Comparison of ENCODE assay signal across 17 cellular contexts in genomic region chr6:30711758-30712380, GRCh38. TPM values are rescaled to one million over a fixed set of nuclear protein-coding genes. Genes with fewer than 3 reads are reported as not detected.
DNase-seq lines count a peak whose midpoint lies in the region; ATAC-seq and TF ChIP-seq lines count a peak whose summit lies in the region.
"Had no signal": no experiment of that assay in that cellular context is flagged by ENCODE, and none has a peak within 500 bp of the region (broad histone marks: within the 10 kb centered on the region; RNA-seq: fewer than 3 reads in every experiment).

No MANE protein-coding gene starts in this region.

- H3K9ac ChIP-seq in BLaER1: peak overlapping the region; percentile 38; the same call in 1 of the 2 replicates

- H3K27ac Mint-ChIP-seq in dendritic cell treated with granulocyte-macrophage colony-stimulating factor and Interleukin-4, amounts not matched to agents 40 ng/mL and 50 ng/mL, for 4 days: peak overlapping the region; percentile 19
- H3K27ac Mint-ChIP-seq: nephron had no signal

- no peaks in the 10 kb centered on the region for H4K20me1 ChIP-seq in BLaER1

- peaks cover 56% of the 10 kb centered on the region for H3K4me1 ChIP-seq in BLaER1
- H3K4me1 ChIP-seq in uterus: no peaks in the 10 kb centered on the region

- no peaks in the 10 kb centered on the region for H3K27me3 ChIP-seq in BLaER1
- H3K27me3 ChIP-seq in uterus: no peaks in the 10 kb centered on the region
- H3K27me3 ChIP-seq: tibial nerve had no signal

- H3K4me1 Mint-ChIP-seq in dendritic cell treated with granulocyte-macrophage colony-stimulating factor and Interleukin-4, amounts not matched to agents 40 ng/mL and 50 ng/mL, for 4 days (ENCODE audit: low read depth): peaks cover 33% of the 10 kb centered on the region

- H3K27me3 Mint-ChIP-seq in dendritic cell treated with granulocyte-macrophage colony-stimulating factor and Interleukin-4, amounts not matched to agents 40 ng/mL and 50 ng/mL, for 4 days: no peaks in the 10 kb centered on the region

- ATAC-seq in GM21619 (IDR thresholded peaks at IDR 0.05; ENCODE audit: unreplicated experiment): no peak

- H3K36me3 Mint-ChIP-seq in dendritic cell treated with granulocyte-macrophage colony-stimulating factor and Interleukin-4, amounts not matched to agents 40 ng/mL and 50 ng/mL, for 4 days (ENCODE audit: low read depth): peaks cover 73% of the 10 kb centered on the region

- peak overlapping the region; percentile 59 for H3K4me2 ChIP-seq in BLaER1

- no peak overlapping the region for H3K4me3 ChIP-seq in BLaER1
- H3K4me3 ChIP-seq in uterus: no peak overlapping the region
- H3K4me3 ChIP-seq: SK-N-MC, tibial nerve had no signal

- H3K27ac ChIP-seq in BLaER1 (peak overlapping the region; percentile 69), KOPT-K1 (ENCODE audit: low read depth, low read length, poor library complexity, severe bottlenecking) (peak overlapping the region; percentile 85), uterus (no peak overlapping the region)
- H3K27ac ChIP-seq: HL-60, SK-N-MC, tibial nerve, VCaP had no signal

- no peak overlapping the region for H3K4me3 Mint-ChIP-seq in dendritic cell treated with granulocyte-macrophage colony-stimulating factor and Interleukin-4, amounts not matched to agents 40 ng/mL and 50 ng/mL, for 4 days
- H3K4me3 Mint-ChIP-seq: nephron had no signal

- intact Hi-C loops in dendritic cell treated with granulocyte-macrophage colony-stimulating factor and Interleukin-4, amounts not matched to agents 40 ng/mL and 50 ng/mL, for 4 days (cut with micrococcal nuclease): no loop called here
- intact Hi-C loops in uterus (cut with DNase I; ENCODE audit: low total_unique reads): no loop called here

- TF ChIP-seq POLR2A in uterus (IDR thresholded peaks at IDR 0.05): no peak

- H3K36me3 ChIP-seq in BLaER1 (peaks cover 85% of the 10 kb centered on the region), KOPT-K1 (ENCODE audit: insufficient read depth, low read length) (peaks cover 78% of the 10 kb centered on the region), uterus (no peaks in the 10 kb centered on the region)

- H3K9me3 ChIP-seq in BLaER1: no peaks in the 10 kb centered on the region
- no peaks in the 10 kb centered on the region for H3K9me3 ChIP-seq in KOPT-K1 (ENCODE audit: insufficient read depth, low read length, poor library complexity, severe bottlenecking)
- no peaks in the 10 kb centered on the region for H3K9me3 ChIP-seq in uterus
- H3K9me3 ChIP-seq: tibial nerve had no signal

- no peak for DNase-seq in hepatic stellate cell (ENCODE audit: low spot score)
- no peak for DNase-seq in uterus
- no peak for DNase-seq in superior temporal gyrus (ENCODE audit: extremely low spot score)
- DNase-seq: amniotic stem cell, Kasumi-1, NCI-H1436 treated with DMSO at 0.1 percent for 48 hours, NCI-H510A treated with DMSO at 0.1 percent for 48 hours had no signal

- 0 out of 3 replicates have a peak, but pooled peaks have one; percentile 11 for TF ChIP-seq CTCF in GM12872 (IDR thresholded peaks at IDR 0.05; ENCODE audit: insufficient read depth, low read depth, low read length)
- no peak for TF ChIP-seq CTCF in uterus (IDR thresholded peaks at IDR 0.05)

- H3K9me3 Mint-ChIP-seq in dendritic cell treated with granulocyte-macrophage colony-stimulating factor and Interleukin-4, amounts not matched to agents 40 ng/mL and 50 ng/mL, for 4 days: no peaks in the 10 kb centered on the region
- H3K9me3 Mint-ChIP-seq: nephron had no signal

RNA-seq across cellular contexts. Expression of gene MDC1, which starts 5.2 kb away (rescaled TPM):
- total RNA-seq in uterus: 10 to 100 TPM in 2 of 4 donors, 1 to 10 TPM in 2; 3.1 to 61.9 (median 10.2) TPM

RNA-seq across cellular contexts. Expression of gene TUBB, which starts 8.3 kb away (rescaled TPM):
- total RNA-seq in uterus: 100 to 1,000 TPM; 130 to 426 (median 290) TPM

RNA-seq across cellular contexts. Expression of gene NRM, which starts 21.1 kb away (rescaled TPM):
- 10 to 100 TPM in 1 of 4 donors, 1 to 10 TPM in 2, under 1 TPM in 1; 0.59 to 29.3 (median 5.4) TPM for total RNA-seq in uterus

RNA-seq across cellular contexts. Expression of gene PPP1R18, which starts 25.4 kb away (rescaled TPM):
- 100 to 1,000 TPM in 1 of 4 donors, 10 to 100 TPM in 3; 15.4 to 114 (median 18.2) TPM for total RNA-seq in uterus

RNA-seq across cellular contexts. Expression of gene FLOT1, which starts 30.6 kb away (rescaled TPM):
- total RNA-seq in uterus: 100 to 1,000 TPM in 1 of 4 donors, 10 to 100 TPM in 3; 47.1 to 155 (median 64.6) TPM

Comparison
In these comparisons a context has a peak if more than half of its experiments do, and no peak if none do; other contexts are left out.
1. H3K27ac ChIP-seq: peak in BLaER1 (single experiment) and KOPT-K1 (single experiment); none in uterus (0 of 2).